22 cellular contexts compared by ENCODE assay signal in genomic region chr10:33697016-33697415, GRCh38.
"Had no signal": no experiment of that assay in that cellular context is flagged by ENCODE, and none has a peak within 500 bp of the region (broad histone marks: within the 10 kb centered on the region; RNA-seq: fewer than 3 reads in every experiment).

No MANE protein-coding gene starts in this region.

- H3K4me3 ChIP-seq: gastroesophageal sphincter, thoracic aorta, vagina had no signal

- DNase-seq: activated CD4-positive, alpha-beta T cell treated with anti-CD3 and anti-CD28 coated beads, Interleukin-2, amount 10 ng/mL, durations not matched to agents 7 days and 5 days; activated CD4-positive, CD25-positive, alpha-beta regulatory T cell treated with anti-CD3 and anti-CD28 coated beads, Interleukin-2, amount 50 U/mL, for 72 hours; activated CD8-positive, alpha-beta memory T cell treated with anti-CD3 and anti-CD28 coated beads, Interleukin-2, amount 10 ng/mL, durations not matched to agents 7 days and 5 days; activated CD8-positive, alpha-beta T cell treated with anti-CD3 and anti-CD28 coated beads for 36 hours; activated effector memory CD4-positive, alpha-beta T cell treated with anti-CD3 and anti-CD28 coated beads, Interleukin-2, amount 50 U/mL, for 16 hours; activated naive CD4-positive, alpha-beta T cell treated with anti-CD3 and anti-CD28 coated beads, Interleukin-2, amount 10 ng/mL, durations not matched to agents 7 days and 5 days; activated T-cell treated with anti-CD3 and anti-CD28 coated beads for 4 hours; anterior cingulate cortex; central memory CD4-positive, alpha-beta T cell; dermis blood vessel endothelial cell; effector CD8-positive, alpha-beta T cell; head of caudate nucleus; hypothalamus; left cardiac atrium; retina; stimulated activated CD4-positive, alpha-beta T cell treated with anti-CD3 and anti-CD28 coated beads, Interleukin-4, amount 100 ng/mL, for 24 hours; stimulated activated naive CD4-positive, alpha-beta T cell treated with Interleukin-2 at 50 U/mL for 16 hours; WERI-Rb-1 had no signal

- H3K9me3 ChIP-seq: gastroesophageal sphincter, thoracic aorta, vagina had no signal

- ATAC-seq: activated CD8-positive, alpha-beta memory T cell treated with anti-CD3 and anti-CD28 coated beads, Interleukin-2, amount 10 ng/mL, durations not matched to agents 7 days and 5 days; activated CD8-positive, alpha-beta T cell treated with anti-CD3 and anti-CD28 coated beads for 36 hours; gastroesophageal sphincter; left cardiac atrium; natural killer cell treated with Interleukin-12 subunit alpha and Interleukin-12 subunit beta and Interleukin-15 and Interleukin-18, amount 100 ng/mL, for 72 hours had no signal

- H3K27me3 ChIP-seq: gastroesophageal sphincter, vagina had no signal

- H3K4me1 ChIP-seq: gastroesophageal sphincter, vagina had no signal

- H3K36me3 ChIP-seq: gastroesophageal sphincter, thoracic aorta, vagina, WERI-Rb-1 had no signal

- H3K27ac ChIP-seq: gastroesophageal sphincter, thoracic aorta, vagina, WERI-Rb-1 had no signal
